In genomic region chr6:135179920-135180457, GRCh38 we compare ENCODE assay signal across 8 cellular contexts. TPM values are rescaled to one million over a fixed set of nuclear protein-coding genes. Genes with fewer than 3 reads are reported as not detected.
DNase-seq lines count a peak whose midpoint lies in the region; FAIRE-seq and TF ChIP-seq lines count a peak whose summit lies in the region.

No MANE protein-coding gene starts in this region.

- 20% methylated on average over 7 of the region's 8 CpGs for WGBS in HUES64

- H3K4me2 ChIP-seq in astrocyte (ENCODE audit: low read length): peak overlapping the region; percentile 99

- H3K36me3 ChIP-seq in Caco-2 (ENCODE audit: control insufficient read depth, insufficient read depth, low read length) (no peaks in the 10 kb centered on the region), HUES64 (ENCODE audit: insufficient read depth, low read length) (no peaks in the 10 kb centered on the region), astrocyte (ENCODE audit: insufficient read depth, low read length) (no peaks in the 10 kb centered on the region)

- H3K36me3 Mint-ChIP-seq in Caco-2 (ENCODE audit: insufficient read depth, unreplicated experiment) (no peaks in the 10 kb centered on the region), astrocyte (ENCODE audit: low read depth, unreplicated experiment) (no peaks in the 10 kb centered on the region), nephron progenitor cell (ENCODE audit: low read depth) (no peaks in the 10 kb centered on the region)

- no peak for FAIRE-seq in astrocyte (lab: Jason Lieb, UNC)

- peaks cover 12% of the 10 kb centered on the region for H3K4me1 Mint-ChIP-seq in Caco-2 (ENCODE audit: low read depth, unreplicated experiment)
- H3K4me1 Mint-ChIP-seq in astrocyte (ENCODE audit: low read depth, unreplicated experiment): peaks cover 4% of the 10 kb centered on the region
- peaks cover 17% of the 10 kb centered on the region for H3K4me1 Mint-ChIP-seq in nephron progenitor cell

- H3K4me3 ChIP-seq in Caco-2 (ENCODE audit: low read depth, low read length) (peak overlapping the region; percentile 57), HUES64 (ENCODE audit: low read length) (peak overlapping the region; percentile 81), astrocyte (ENCODE audit: insufficient read depth, low read depth, low read length) (no peak overlapping the region)

- H3K9me3 ChIP-seq in Caco-2 (no peaks in the 10 kb centered on the region), HUES64 (ENCODE audit: insufficient read depth, low read depth, low read length) (no peaks in the 10 kb centered on the region), astrocyte (ENCODE audit: insufficient read depth, low read depth, low read length) (no peaks in the 10 kb centered on the region)

- H3K4me1 ChIP-seq in Caco-2 (peaks cover 9% of the 10 kb centered on the region), HUES64 (ENCODE audit: insufficient read depth, low read length) (peaks cover 8% of the 10 kb centered on the region; the same call in 1 of the 2 replicates), astrocyte (ENCODE audit: insufficient read depth, low read length) (peaks cover 14% of the 10 kb centered on the region)

- no peaks in the 10 kb centered on the region for H4K20me1 ChIP-seq in astrocyte (ENCODE audit: insufficient read depth, low read length)

- no peak overlapping the region for H3K9ac ChIP-seq in HUES64 (ENCODE audit: low read depth, low read length)
- no peak overlapping the region for H3K9ac ChIP-seq in astrocyte (ENCODE audit: low read length)

- H3K4me3 Mint-ChIP-seq in Caco-2 (ENCODE audit: unreplicated experiment): peak overlapping the region; percentile 88
- peak overlapping the region; percentile 68 for H3K4me3 Mint-ChIP-seq in astrocyte (ENCODE audit: unreplicated experiment)
- H3K4me3 Mint-ChIP-seq in nephron progenitor cell: peak overlapping the region; percentile 84

- H3K27ac Mint-ChIP-seq in Caco-2 (ENCODE audit: unreplicated experiment) (no peak overlapping the region), astrocyte (ENCODE audit: unreplicated experiment) (no peak overlapping the region), nephron progenitor cell (no peak overlapping the region)

- DNase-seq in Caco-2 (no peak), astrocyte (ENCODE audit: low read depth) (peak; percentile 11), nephron progenitor cell (no peak), OCI-M2 (lab: John Stamatoyannopoulos, UW; ENCODE audit: unreplicated experiment) (no peak), NCI-H226 (no peak), LoVo (ENCODE audit: low spot score) (no peak), NCI-H2227 (lab: John Stamatoyannopoulos, UW; ENCODE audit: unreplicated experiment) (no peak)

- no peak for TF ChIP-seq CTCF in Caco-2 (IDR thresholded peaks at IDR 0.05; ENCODE audit: insufficient read depth in 1 of 2, low read depth in 1 of 2, low read length in 1 of 2, severe bottlenecking in 1 of 2, unreplicated experiment in 1 of 2)
- TF ChIP-seq CTCF in astrocyte (IDR thresholded peaks at IDR 0.05; ENCODE audit: insufficient read depth, low read depth, low read length): no peak
- TF ChIP-seq CTCF in nephron progenitor cell (IDR thresholded peaks at IDR 0.05): no peak

- H3K27ac ChIP-seq in HUES64 (ENCODE audit: low read depth, low read length) (no peak overlapping the region), astrocyte (ENCODE audit: low read depth, low read length) (no peak overlapping the region)

- H3K9me3 Mint-ChIP-seq in Caco-2 (ENCODE audit: unreplicated experiment) (no peaks in the 10 kb centered on the region), astrocyte (ENCODE audit: unreplicated experiment) (peaks cover 3% of the 10 kb centered on the region), nephron progenitor cell (peaks cover 7% of the 10 kb centered on the region)

- CTCF ChIA-PET in Caco-2 (lab: Charles Lee): no interaction called here

- H3K27me3 ChIP-seq in Caco-2 (replicated peaks; ENCODE audit: control insufficient read depth, insufficient read depth, low read length) (no peaks in the 10 kb centered on the region), HUES64 (ENCODE audit: insufficient read depth, low read length) (peaks cover 45% of the 10 kb centered on the region), astrocyte (ENCODE audit: insufficient read depth, low read length) (no peaks in the 10 kb centered on the region)

- no TSS peak for BruUV-seq in Caco-2 (replicated peaks; lab: Mats Ljungman, UMichigan)

- no peaks in the 10 kb centered on the region for H3K79me2 ChIP-seq in astrocyte (ENCODE audit: insufficient read depth, low read length)

- peaks cover 8% of the 10 kb centered on the region for H3K27me3 Mint-ChIP-seq in Caco-2 (ENCODE audit: insufficient read depth, unreplicated experiment)
- H3K27me3 Mint-ChIP-seq in astrocyte (ENCODE audit: low read depth, unreplicated experiment): peaks cover 29% of the 10 kb centered on the region
- peaks cover 65% of the 10 kb centered on the region for H3K27me3 Mint-ChIP-seq in nephron progenitor cell (ENCODE audit: low read depth, poor library complexity)

- intact Hi-C loops in Caco-2 (cut with micrococcal nuclease; ENCODE audit: unreplicated experiment): loop anchor here (5.0 to 10.0 kb wide), 3 partner anchors 87 to 125 kb away; partner anchors contain the start of gene HBS1L

- POLR2A ChIA-PET in Caco-2 (lab: Charles Lee): no interaction called here

- no peak overlapping the region for H2AFZ ChIP-seq in astrocyte (ENCODE audit: low read depth, low read length)

RNA-seq across cellular contexts. Expression of gene MYB, which starts 1.1 kb away (rescaled TPM):
- total RNA-seq in Caco-2 (2022) (2.3 and 2.7 TPM in 2 replicates), astrocyte (0.12 TPM in 1 of 2 replicates, not detected in the other)
- 2.6 TPM for polyA plus RNA-seq in HUES64 (2013, experiment 1 of 2)
- 2.6 TPM for polyA plus RNA-seq in HUES64 (2013, experiment 2 of 2)
